Comparison of ENCODE assay signal across 1 cellular context in the genomic region with DNA sequence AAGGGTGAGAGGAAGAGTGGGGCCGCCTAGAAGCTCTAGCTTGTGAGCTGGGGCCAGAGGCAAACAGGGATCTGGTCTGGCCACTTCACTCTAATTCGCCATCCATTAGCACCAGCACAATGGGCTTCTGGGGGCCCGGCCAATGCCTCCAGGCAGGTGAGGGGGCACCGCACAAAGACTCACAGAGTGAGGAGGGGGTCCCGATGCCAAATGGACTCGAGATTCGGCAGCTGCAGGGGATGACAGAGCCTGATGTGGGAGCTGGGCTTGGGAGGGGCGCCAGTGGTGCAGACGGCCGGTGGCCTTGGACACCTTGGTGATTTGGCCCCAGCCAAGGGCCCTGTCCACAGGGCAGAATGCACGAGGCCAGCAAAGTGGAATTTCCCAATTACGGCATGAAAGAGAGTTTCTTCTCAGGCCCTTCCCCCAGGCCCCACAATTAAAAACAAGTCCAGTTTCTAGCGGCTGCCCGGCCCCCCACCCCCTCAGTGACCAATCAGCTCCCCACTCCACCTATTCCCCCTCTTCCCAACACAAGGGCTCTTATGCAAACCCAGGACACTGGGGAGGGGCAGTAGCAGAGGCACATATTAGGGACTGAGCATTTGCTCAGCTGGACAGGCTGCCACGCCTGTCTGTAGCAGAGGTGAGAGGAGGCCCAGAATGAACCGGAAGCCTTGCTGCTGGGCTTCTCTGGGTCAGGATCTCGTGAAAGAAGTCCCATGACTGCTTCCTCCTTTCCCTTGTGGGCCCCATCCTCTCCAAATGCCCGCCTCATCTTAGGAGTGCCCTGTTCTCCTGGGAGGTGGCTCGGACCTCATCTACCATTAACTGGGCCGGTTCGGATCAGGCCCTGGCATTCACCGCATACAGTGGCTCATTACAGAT.
TF ChIP-seq lines count a peak whose summit lies in the region.

No MANE protein-coding gene starts in this region.

TF ChIP-seq in SK-N-SH, 30 proteins besides CTCF, POLR2A, EP300 and RAD21:
- TF ChIP-seq SIN3A (IDR thresholded peaks at IDR 0.05; ENCODE audit: borderline replicate concordance, low read depth, low read length), result no peak
- no peak for TF ChIP-seq TAF1 (IDR thresholded peaks at IDR 0.05; ENCODE audit: borderline replicate concordance, low read depth, low read length)
- TF ChIP-seq POLR2AphosphoS5 (IDR thresholded peaks at IDR 0.05; ENCODE audit: low read depth, low read length), result no peak
- TF ChIP-seq GABPA (IDR thresholded peaks at IDR 0.05; ENCODE audit: low read depth), result no peak
- TF ChIP-seq TCF12 (IDR thresholded peaks at IDR 0.05), result no peak
- no peak for TF ChIP-seq MXI1 (IDR thresholded peaks at IDR 0.05; ENCODE audit: low read depth, low read length)
- TF ChIP-seq NRF1 (IDR thresholded peaks at IDR 0.05; ENCODE audit: low read depth, low read length), result no peak
- TF ChIP-seq RCOR1 (IDR thresholded peaks at IDR 0.05; ENCODE audit: low read length), result no peak
- TF ChIP-seq SMC3 (IDR thresholded peaks at IDR 0.05; ENCODE audit: low read depth, low read length), result no peak
- no peak for TF ChIP-seq FOXM1 (IDR thresholded peaks at IDR 0.05; ENCODE audit: low read depth)
- TF ChIP-seq, protein P1, sequence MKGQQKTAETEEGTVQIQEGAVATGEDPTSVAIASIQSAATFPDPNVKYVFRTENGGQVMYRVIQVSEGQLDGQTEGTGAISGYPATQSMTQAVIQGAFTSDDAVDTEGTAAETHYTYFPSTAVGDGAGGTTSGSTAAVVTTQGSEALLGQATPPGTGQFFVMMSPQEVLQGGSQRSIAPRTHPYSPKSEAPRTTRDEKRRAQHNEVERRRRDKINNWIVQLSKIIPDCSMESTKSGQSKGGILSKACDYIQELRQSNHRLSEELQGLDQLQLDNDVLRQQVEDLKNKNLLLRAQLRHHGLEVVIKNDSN (IDR thresholded peaks at IDR 0.05; ENCODE audit: borderline replicate concordance, low read depth), result no peak
- no peak for TF ChIP-seq TEAD4 (IDR thresholded peaks at IDR 0.05; ENCODE audit: borderline replicate concordance, insufficient read depth)
- TF ChIP-seq ZBTB33 (IDR thresholded peaks at IDR 0.05; ENCODE audit: borderline replicate concordance, low read depth), result no peak
- TF ChIP-seq EZH2phosphoT487 (IDR thresholded peaks at IDR 0.05; ENCODE audit: borderline replicate concordance, low read depth), result no peak
TF ChIP-seq in SK-N-SH: peak in this region for 0.
